1 cellular context compared by ENCODE assay signal in the genomic region with DNA sequence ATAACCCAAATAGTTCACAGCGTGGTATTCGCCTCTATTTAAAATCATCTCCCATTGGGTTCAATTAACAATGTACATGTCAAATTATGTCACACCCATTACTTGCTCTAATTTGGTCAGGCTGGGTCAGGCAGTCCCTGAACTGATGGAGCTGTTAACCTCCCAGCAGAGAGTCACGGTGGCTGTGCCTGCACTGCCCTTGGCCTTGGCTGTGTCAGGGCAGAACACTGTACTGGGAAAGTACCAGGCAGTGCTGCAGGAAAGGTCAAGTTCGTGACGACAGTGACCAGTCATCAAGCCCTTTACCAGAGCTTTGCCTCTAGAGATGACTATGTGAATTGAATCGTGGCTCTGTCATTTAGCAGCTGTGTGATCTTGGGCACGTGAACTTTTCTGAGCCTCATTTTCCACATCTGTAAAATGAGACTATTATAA.
TF ChIP-seq lines count a peak whose summit lies in the region.

No MANE protein-coding gene starts in this region.

TF ChIP-seq in GM12878, 131 proteins besides CTCF, POLR2A, EP300 and RAD21 (continued from another document and continues in another):
- TF ChIP-seq TCF7 (IDR thresholded peaks at IDR 0.05; ENCODE audit: borderline replicate concordance), result no peak
- TF ChIP-seq NFIC (IDR thresholded peaks at IDR 0.05; ENCODE audit: low read depth, low read length), result peak; percentile 52; the same call in 1 of the 2 replicates
- no peak for TF ChIP-seq SMAD1 (IDR thresholded peaks at IDR 0.05; ENCODE audit: low read depth, partially characterized antibody)
- TF ChIP-seq ZNF207 (IDR thresholded peaks at IDR 0.05; ENCODE audit: borderline replicate concordance), result no peak
- TF ChIP-seq MTA3 (IDR thresholded peaks at IDR 0.05; ENCODE audit: borderline replicate concordance, low read length), result no peak
- TF ChIP-seq ETV6 (conservative IDR thresholded peaks at IDR 0.05 in 1 of 2, IDR thresholded peaks at IDR 0.05 in 1 of 2; ENCODE audit: borderline replicate concordance in 1 of 2, low read depth in 1 of 2), result peak in 1 of 2 experiments; percentile 42; a peak in 1 of 4 replicates
- TF ChIP-seq FOXK2 (IDR thresholded peaks at IDR 0.05), result no peak
- TF ChIP-seq, protein P1, sequence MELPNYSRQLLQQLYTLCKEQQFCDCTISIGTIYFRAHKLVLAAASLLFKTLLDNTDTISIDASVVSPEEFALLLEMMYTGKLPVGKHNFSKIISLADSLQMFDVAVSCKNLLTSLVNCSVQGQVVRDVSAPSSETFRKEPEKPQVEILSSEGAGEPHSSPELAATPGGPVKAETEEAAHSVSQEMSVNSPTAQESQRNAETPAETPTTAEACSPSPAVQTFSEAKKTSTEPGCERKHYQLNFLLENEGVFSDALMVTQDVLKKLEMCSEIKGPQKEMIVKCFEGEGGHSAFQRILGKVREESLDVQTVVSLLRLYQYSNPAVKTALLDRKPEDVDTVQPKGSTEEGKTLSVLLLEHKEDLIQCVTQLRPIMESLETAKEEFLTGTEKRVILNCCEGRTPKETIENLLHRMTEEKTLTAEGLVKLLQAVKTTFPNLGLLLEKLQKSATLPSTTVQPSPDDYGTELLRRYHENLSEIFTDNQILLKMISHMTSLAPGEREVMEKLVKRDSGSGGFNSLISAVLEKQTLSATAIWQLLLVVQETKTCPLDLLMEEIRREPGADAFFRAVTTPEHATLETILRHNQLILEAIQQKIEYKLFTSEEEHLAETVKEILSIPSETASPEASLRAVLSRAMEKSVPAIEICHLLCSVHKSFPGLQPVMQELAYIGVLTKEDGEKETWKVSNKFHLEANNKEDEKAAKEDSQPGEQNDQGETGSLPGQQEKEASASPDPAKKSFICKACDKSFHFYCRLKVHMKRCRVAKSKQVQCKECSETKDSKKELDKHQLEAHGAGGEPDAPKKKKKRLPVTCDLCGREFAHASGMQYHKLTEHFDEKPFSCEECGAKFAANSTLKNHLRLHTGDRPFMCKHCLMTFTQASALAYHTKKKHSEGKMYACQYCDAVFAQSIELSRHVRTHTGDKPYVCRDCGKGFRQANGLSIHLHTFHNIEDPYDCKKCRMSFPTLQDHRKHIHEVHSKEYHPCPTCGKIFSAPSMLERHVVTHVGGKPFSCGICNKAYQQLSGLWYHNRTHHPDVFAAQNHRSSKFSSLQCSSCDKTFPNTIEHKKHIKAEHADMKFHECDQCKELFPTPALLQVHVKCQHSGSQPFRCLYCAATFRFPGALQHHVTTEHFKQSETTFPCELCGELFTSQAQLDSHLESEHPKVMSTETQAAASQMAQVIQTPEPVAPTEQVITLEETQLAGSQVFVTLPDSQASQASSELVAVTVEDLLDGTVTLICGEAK (IDR thresholded peaks at IDR 0.05; ENCODE audit: borderline replicate concordance), result no peak
- TF ChIP-seq MTA2 (IDR thresholded peaks at IDR 0.05; ENCODE audit: low read depth), result peak; percentile 81
- TF ChIP-seq BHLHE40 (IDR thresholded peaks at IDR 0.05; ENCODE audit: borderline replicate concordance in 1 of 2, low read depth in 2 of 2, low read length in 1 of 2), result peak; percentile 97 to 98
- peak; percentile 89 for TF ChIP-seq CREM (IDR thresholded peaks at IDR 0.05; ENCODE audit: low read depth)
- peak; percentile 15; the same call in 1 of the 2 replicates for TF ChIP-seq ZNF217 (IDR thresholded peaks at IDR 0.05)
- no peak for TF ChIP-seq SREBF1 (IDR thresholded peaks at IDR 0.05; ENCODE audit: low read length)
- TF ChIP-seq FOS (IDR thresholded peaks at IDR 0.05; ENCODE audit: borderline replicate concordance, extremely low read depth, insufficient read length), result no peak
- TF ChIP-seq GATAD2B (conservative IDR thresholded peaks at IDR 0.05; ENCODE audit: low read depth), result no peak
- no peak for TF ChIP-seq ZZZ3 (IDR thresholded peaks at IDR 0.05; ENCODE audit: control insufficient read depth, insufficient read length, low read depth)
- TF ChIP-seq SIN3A (IDR thresholded peaks at IDR 0.05; ENCODE audit: low read depth, low read length), result no peak
- TF ChIP-seq CBX5 (IDR thresholded peaks at IDR 0.05; ENCODE audit: low read depth), result no peak
- no peak; the same call in 1 of the 2 replicates for TF ChIP-seq ZBED1 (IDR thresholded peaks at IDR 0.05; ENCODE audit: borderline replicate concordance)
- TF ChIP-seq, protein P2, sequence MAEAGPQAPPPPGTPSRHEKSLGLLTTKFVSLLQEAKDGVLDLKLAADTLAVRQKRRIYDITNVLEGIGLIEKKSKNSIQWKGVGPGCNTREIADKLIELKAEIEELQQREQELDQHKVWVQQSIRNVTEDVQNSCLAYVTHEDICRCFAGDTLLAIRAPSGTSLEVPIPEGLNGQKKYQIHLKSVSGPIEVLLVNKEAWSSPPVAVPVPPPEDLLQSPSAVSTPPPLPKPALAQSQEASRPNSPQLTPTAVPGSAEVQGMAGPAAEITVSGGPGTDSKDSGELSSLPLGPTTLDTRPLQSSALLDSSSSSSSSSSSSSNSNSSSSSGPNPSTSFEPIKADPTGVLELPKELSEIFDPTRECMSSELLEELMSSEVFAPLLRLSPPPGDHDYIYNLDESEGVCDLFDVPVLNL (IDR thresholded peaks at IDR 0.05; ENCODE audit: low read depth, low read length), result no peak
- TF ChIP-seq TBL1XR1 (IDR thresholded peaks at IDR 0.05; ENCODE audit: low read depth, low read length), result no peak
- peak; percentile 88 for TF ChIP-seq BCL11A (IDR thresholded peaks at IDR 0.05; ENCODE audit: low read depth, low read length)
- TF ChIP-seq YBX1 (IDR thresholded peaks at IDR 0.05), result no peak
- TF ChIP-seq KLF5 (IDR thresholded peaks at IDR 0.05; ENCODE audit: partially characterized antibody), result no peak
- peak; percentile 81 for TF ChIP-seq ATF7 (IDR thresholded peaks at IDR 0.05; ENCODE audit: low read depth)
- no peak for TF ChIP-seq SREBF2 (IDR thresholded peaks at IDR 0.05; ENCODE audit: low read length)
- TF ChIP-seq JUNB (IDR thresholded peaks at IDR 0.05), result peak; percentile 85
- TF ChIP-seq JUND (IDR thresholded peaks at IDR 0.05; ENCODE audit: low read depth, low read length), result peak; percentile 61; the same call in 1 of the 2 replicates
- TF ChIP-seq, protein P3, sequence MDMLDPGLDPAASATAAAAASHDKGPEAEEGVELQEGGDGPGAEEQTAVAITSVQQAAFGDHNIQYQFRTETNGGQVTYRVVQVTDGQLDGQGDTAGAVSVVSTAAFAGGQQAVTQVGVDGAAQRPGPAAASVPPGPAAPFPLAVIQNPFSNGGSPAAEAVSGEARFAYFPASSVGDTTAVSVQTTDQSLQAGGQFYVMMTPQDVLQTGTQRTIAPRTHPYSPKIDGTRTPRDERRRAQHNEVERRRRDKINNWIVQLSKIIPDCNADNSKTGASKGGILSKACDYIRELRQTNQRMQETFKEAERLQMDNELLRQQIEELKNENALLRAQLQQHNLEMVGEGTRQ (IDR thresholded peaks at IDR 0.05; ENCODE audit: borderline replicate concordance, low read depth, low read length), result no peak; the same call in 1 of the 2 replicates
- TF ChIP-seq CHD1 (IDR thresholded peaks at IDR 0.05; ENCODE audit: low read depth, low read length), result no peak
- TF ChIP-seq, protein P4, sequence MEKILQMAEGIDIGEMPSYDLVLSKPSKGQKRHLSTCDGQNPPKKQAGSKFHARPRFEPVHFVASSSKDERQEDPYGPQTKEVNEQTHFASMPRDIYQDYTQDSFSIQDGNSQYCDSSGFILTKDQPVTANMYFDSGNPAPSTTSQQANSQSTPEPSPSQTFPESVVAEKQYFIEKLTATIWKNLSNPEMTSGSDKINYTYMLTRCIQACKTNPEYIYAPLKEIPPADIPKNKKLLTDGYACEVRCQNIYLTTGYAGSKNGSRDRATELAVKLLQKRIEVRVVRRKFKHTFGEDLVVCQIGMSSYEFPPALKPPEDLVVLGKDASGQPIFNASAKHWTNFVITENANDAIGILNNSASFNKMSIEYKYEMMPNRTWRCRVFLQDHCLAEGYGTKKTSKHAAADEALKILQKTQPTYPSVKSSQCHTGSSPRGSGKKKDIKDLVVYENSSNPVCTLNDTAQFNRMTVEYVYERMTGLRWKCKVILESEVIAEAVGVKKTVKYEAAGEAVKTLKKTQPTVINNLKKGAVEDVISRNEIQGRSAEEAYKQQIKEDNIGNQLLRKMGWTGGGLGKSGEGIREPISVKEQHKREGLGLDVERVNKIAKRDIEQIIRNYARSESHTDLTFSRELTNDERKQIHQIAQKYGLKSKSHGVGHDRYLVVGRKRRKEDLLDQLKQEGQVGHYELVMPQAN (conservative IDR thresholded peaks at IDR 0.05), result no peak
- TF ChIP-seq, protein P5, sequence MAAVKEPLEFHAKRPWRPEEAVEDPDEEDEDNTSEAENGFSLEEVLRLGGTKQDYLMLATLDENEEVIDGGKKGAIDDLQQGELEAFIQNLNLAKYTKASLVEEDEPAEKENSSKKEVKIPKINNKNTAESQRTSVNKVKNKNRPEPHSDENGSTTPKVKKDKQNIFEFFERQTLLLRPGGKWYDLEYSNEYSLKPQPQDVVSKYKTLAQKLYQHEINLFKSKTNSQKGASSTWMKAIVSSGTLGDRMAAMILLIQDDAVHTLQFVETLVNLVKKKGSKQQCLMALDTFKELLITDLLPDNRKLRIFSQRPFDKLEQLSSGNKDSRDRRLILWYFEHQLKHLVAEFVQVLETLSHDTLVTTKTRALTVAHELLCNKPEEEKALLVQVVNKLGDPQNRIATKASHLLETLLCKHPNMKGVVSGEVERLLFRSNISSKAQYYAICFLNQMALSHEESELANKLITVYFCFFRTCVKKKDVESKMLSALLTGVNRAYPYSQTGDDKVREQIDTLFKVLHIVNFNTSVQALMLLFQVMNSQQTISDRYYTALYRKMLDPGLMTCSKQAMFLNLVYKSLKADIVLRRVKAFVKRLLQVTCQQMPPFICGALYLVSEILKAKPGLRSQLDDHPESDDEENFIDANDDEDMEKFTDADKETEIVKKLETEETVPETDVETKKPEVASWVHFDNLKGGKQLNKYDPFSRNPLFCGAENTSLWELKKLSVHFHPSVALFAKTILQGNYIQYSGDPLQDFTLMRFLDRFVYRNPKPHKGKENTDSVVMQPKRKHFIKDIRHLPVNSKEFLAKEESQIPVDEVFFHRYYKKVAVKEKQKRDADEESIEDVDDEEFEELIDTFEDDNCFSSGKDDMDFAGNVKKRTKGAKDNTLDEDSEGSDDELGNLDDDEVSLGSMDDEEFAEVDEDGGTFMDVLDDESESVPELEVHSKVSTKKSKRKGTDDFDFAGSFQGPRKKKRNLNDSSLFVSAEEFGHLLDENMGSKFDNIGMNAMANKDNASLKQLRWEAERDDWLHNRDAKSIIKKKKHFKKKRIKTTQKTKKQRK (IDR thresholded peaks at IDR 0.05; ENCODE audit: low read depth, low read length), result no peak
- TF ChIP-seq PAX5 (IDR thresholded peaks at IDR 0.05; ENCODE audit: borderline replicate concordance, low read depth, low read length), result peak; percentile 91
- TF ChIP-seq, protein P6, sequence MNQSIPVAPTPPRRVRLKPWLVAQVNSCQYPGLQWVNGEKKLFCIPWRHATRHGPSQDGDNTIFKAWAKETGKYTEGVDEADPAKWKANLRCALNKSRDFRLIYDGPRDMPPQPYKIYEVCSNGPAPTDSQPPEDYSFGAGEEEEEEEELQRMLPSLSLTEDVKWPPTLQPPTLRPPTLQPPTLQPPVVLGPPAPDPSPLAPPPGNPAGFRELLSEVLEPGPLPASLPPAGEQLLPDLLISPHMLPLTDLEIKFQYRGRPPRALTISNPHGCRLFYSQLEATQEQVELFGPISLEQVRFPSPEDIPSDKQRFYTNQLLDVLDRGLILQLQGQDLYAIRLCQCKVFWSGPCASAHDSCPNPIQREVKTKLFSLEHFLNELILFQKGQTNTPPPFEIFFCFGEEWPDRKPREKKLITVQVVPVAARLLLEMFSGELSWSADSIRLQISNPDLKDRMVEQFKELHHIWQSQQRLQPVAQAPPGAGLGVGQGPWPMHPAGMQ (IDR thresholded peaks at IDR 0.05; ENCODE audit: borderline replicate concordance), result no peak
- TF ChIP-seq IRF4 (IDR thresholded peaks at IDR 0.05; ENCODE audit: low read depth, low read length), result peak; percentile 89
- no peak for TF ChIP-seq ZSCAN29 (IDR thresholded peaks at IDR 0.05)
- no peak for TF ChIP-seq TARDBP (IDR thresholded peaks at IDR 0.05; ENCODE audit: borderline replicate concordance)
- TF ChIP-seq CBX3 (IDR thresholded peaks at IDR 0.05; ENCODE audit: borderline replicate concordance, low read depth), result no peak
- 0 out of 2 replicates have a peak, but pooled peaks have one; percentile 27 for TF ChIP-seq HDGF (IDR thresholded peaks at IDR 0.05)
- TF ChIP-seq, protein P7, sequence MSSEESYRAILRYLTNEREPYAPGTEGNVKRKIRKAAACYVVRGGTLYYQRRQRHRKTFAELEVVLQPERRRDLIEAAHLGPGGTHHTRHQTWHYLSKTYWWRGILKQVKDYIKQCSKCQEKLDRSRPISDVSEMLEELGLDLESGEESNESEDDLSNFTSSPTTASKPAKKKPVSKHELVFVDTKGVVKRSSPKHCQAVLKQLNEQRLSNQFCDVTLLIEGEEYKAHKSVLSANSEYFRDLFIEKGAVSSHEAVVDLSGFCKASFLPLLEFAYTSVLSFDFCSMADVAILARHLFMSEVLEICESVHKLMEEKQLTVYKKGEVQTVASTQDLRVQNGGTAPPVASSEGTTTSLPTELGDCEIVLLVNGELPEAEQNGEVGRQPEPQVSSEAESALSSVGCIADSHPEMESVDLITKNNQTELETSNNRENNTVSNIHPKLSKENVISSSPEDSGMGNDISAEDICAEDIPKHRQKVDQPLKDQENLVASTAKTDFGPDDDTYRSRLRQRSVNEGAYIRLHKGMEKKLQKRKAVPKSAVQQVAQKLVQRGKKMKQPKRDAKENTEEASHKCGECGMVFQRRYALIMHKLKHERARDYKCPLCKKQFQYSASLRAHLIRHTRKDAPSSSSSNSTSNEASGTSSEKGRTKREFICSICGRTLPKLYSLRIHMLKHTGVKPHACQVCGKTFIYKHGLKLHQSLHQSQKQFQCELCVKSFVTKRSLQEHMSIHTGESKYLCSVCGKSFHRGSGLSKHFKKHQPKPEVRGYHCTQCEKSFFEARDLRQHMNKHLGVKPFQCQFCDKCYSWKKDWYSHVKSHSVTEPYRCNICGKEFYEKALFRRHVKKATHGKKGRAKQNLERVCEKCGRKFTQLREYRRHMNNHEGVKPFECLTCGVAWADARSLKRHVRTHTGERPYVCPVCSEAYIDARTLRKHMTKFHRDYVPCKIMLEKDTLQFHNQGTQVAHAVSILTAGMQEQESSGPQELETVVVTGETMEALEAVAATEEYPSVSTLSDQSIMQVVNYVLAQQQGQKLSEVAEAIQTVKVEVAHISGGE (CRISPR knock-in tag; IDR thresholded peaks at IDR 0.05), result no peak
- TF ChIP-seq PAX8 (IDR thresholded peaks at IDR 0.05), result no peak
- no peak for TF ChIP-seq RCOR1 (conservative IDR thresholded peaks at IDR 0.05; ENCODE audit: low read depth, low read length)
- TF ChIP-seq ZNF274 (IDR thresholded peaks at IDR 0.05; ENCODE audit: insufficient read depth, insufficient read length), result no peak
- TF ChIP-seq, protein P8, sequence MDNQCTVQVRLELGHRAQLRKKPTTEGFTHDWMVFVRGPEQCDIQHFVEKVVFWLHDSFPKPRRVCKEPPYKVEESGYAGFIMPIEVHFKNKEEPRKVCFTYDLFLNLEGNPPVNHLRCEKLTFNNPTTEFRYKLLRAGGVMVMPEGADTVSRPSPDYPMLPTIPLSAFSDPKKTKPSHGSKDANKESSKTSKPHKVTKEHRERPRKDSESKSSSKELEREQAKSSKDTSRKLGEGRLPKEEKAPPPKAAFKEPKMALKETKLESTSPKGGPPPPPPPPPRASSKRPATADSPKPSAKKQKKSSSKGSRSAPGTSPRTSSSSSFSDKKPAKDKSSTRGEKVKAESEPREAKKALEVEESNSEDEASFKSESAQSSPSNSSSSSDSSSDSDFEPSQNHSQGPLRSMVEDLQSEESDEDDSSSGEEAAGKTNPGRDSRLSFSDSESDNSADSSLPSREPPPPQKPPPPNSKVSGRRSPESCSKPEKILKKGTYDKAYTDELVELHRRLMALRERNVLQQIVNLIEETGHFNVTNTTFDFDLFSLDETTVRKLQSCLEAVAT (IDR thresholded peaks at IDR 0.05), result no peak
